29 cellular contexts compared by ENCODE assay signal in genomic region chr11:126718319-126718718, GRCh38.
DNase-seq lines count a peak whose midpoint lies in the region; ATAC-seq and TF ChIP-seq lines count a peak whose summit lies in the region.
"Had no signal": no experiment of that assay in that cellular context is flagged by ENCODE, and none has a peak within 500 bp of the region (broad histone marks: within the 10 kb centered on the region; RNA-seq: fewer than 3 reads in every experiment).

No MANE protein-coding gene starts in this region.

- no peak overlapping the region for H3K27ac ChIP-seq in SK-N-SH (ENCODE audit: low read depth in 2 of 2, low read length in 1 of 2)
- H3K27ac ChIP-seq: gastroesophageal sphincter, KMS-11, psoas muscle, SK-N-MC, stomach, upper lobe of left lung had no signal

- H3K79me2 ChIP-seq in SK-N-SH (ENCODE audit: insufficient read depth), result no peaks in the 10 kb centered on the region

- H3K4me1 ChIP-seq in SK-N-SH (ENCODE audit: control insufficient read depth in 1 of 2, insufficient read depth in 2 of 2, low read depth in 1 of 2, low read length in 1 of 2), result no peaks in the 10 kb centered on the region; a peak in 1 of 4 replicates
- H3K4me1 ChIP-seq: gastroesophageal sphincter, psoas muscle, stomach, upper lobe of left lung had no signal

- no peak overlapping the region for H3K4me3 ChIP-seq in SK-N-SH (ENCODE audit: low read depth in 2 of 2, low read length in 1 of 2)
- H3K4me3 ChIP-seq: gastroesophageal sphincter, psoas muscle, SK-N-MC, stomach, upper lobe of left lung had no signal

- 46% methylated on average over 4 of the region's 4 CpGs for WGBS in SK-N-SH (ENCODE audit: low lambda C conversion rate)

- no peaks in the 10 kb centered on the region for H3K4me1 Mint-ChIP-seq in activated CD4-positive, alpha-beta memory T cell treated with anti-CD3 and anti-CD28 coated beads for 36 hours (ENCODE audit: low read depth)

- peaks cover 7% of the 10 kb centered on the region for H3K27me3 Mint-ChIP-seq in activated CD4-positive, alpha-beta memory T cell treated with anti-CD3 and anti-CD28 coated beads for 36 hours

- no peaks in the 10 kb centered on the region for H3K9me2 ChIP-seq in SK-N-SH

- intact Hi-C loops in activated CD4-positive, alpha-beta memory T cell treated with anti-CD3 and anti-CD28 coated beads for 36 hours (cut with micrococcal nuclease), result no loop called here

- H3K27ac Mint-ChIP-seq in activated CD4-positive, alpha-beta memory T cell treated with anti-CD3 and anti-CD28 coated beads for 36 hours, result no peak overlapping the region
- H3K27ac Mint-ChIP-seq: mesothelial cell of epicardium, WTC11 had no signal

- H3K4me3 Mint-ChIP-seq in activated CD4-positive, alpha-beta memory T cell treated with anti-CD3 and anti-CD28 coated beads for 36 hours, result no peak overlapping the region
- H3K4me3 Mint-ChIP-seq: CD14-positive monocyte, mesothelial cell of epicardium, WTC11 had no signal

- H4K20me1 ChIP-seq in SK-N-SH (ENCODE audit: insufficient read depth), result no peaks in the 10 kb centered on the region

- H2AFZ ChIP-seq in SK-N-SH (ENCODE audit: low read depth), result no peak overlapping the region

- no peaks in the 10 kb centered on the region for H3K36me3 ChIP-seq in SK-N-SH (replicated peaks in 1 of 2; ENCODE audit: control insufficient read depth in 1 of 2, insufficient read depth in 2 of 2, low read length in 1 of 2)
- H3K36me3 ChIP-seq: gastroesophageal sphincter, stomach, upper lobe of left lung had no signal

- no peak for TF ChIP-seq RAD21 in SK-N-SH (IDR thresholded peaks at IDR 0.05; ENCODE audit: low read length)

- TF ChIP-seq EP300 in SK-N-SH (IDR thresholded peaks at IDR 0.05; ENCODE audit: borderline replicate concordance in 1 of 2, low read depth in 1 of 2, low read length in 1 of 2), result no peak

- POLR2A ChIA-PET in SK-N-SH (lab: Yijun Ruan, JAX), result no interaction called here
- POLR2A ChIA-PET in activated CD4-positive, alpha-beta memory T cell treated with anti-CD3 and anti-CD28 coated beads for 36 hours (lab: Charles Lee), result no interaction called here

- peaks cover 3% of the 10 kb centered on the region for H3F3A ChIP-seq in SK-N-SH (replicated peaks; ENCODE audit: insufficient read depth)

- no peak overlapping the region for H3K4me2 ChIP-seq in SK-N-SH
- H3K4me2 ChIP-seq: KMS-11 had no signal

- CTCF ChIA-PET in SK-N-SH (lab: Yijun Ruan, JAX), result interaction anchor here (0.7 to 11.9 kb wide), 8 partner anchors 12 to 356 kb away, joined by 3 to 233 read pairs (median 13); no protein-coding TSS in a partner anchor
- CTCF ChIA-PET in activated CD4-positive, alpha-beta memory T cell treated with anti-CD3 and anti-CD28 coated beads for 36 hours (lab: Charles Lee), result interaction anchor here (2.9 kb wide), 1 partner anchor 273 kb away, joined by 30 read pairs; no protein-coding TSS in a partner anchor

- TF ChIP-seq CTCF in SK-N-SH (IDR thresholded peaks at IDR 0.05), result no peak

- H3K9ac ChIP-seq in SK-N-SH, result no peak overlapping the region
- H3K9ac ChIP-seq: KMS-11 had no signal

- H3K9me3 ChIP-seq in SK-N-SH, result no peaks in the 10 kb centered on the region
- H3K9me3 ChIP-seq: gastroesophageal sphincter, psoas muscle, stomach, upper lobe of left lung had no signal

- no peaks in the 10 kb centered on the region for H3K36me3 Mint-ChIP-seq in activated CD4-positive, alpha-beta memory T cell treated with anti-CD3 and anti-CD28 coated beads for 36 hours
- H3K36me3 Mint-ChIP-seq: CD14-positive monocyte, mesothelial cell of epicardium, WTC11 had no signal

- H3K27me3 ChIP-seq in SK-N-SH (ENCODE audit: insufficient read depth), result no peaks in the 10 kb centered on the region
- H3K27me3 ChIP-seq: upper lobe of left lung had no signal

- ATAC-seq in HG02763 (IDR thresholded peaks at IDR 0.05; ENCODE audit: unreplicated experiment), result no peak
- ATAC-seq in GM21360 (IDR thresholded peaks at IDR 0.05; ENCODE audit: unreplicated experiment), result no peak
- no peak for ATAC-seq in GM21786 (IDR thresholded peaks at IDR 0.05; ENCODE audit: unreplicated experiment)
- ATAC-seq: gastroesophageal sphincter, left cardiac atrium, psoas muscle, WTC11 had no signal

- peak; percentile 10 for DNase-seq in NCI-H2196 (lab: John Stamatoyannopoulos, UW; ENCODE audit: unreplicated experiment)
- DNase-seq in NCI-H2196 treated with DMSO at 0.1 percent for 48 hours (lab: John Stamatoyannopoulos, UW; ENCODE audit: unreplicated experiment), result no peak
- DNase-seq in SK-N-SH, result no peak
- DNase-seq in kidney glomerular epithelial cell (lab: John Stamatoyannopoulos, UW), result peak; percentile 4
- no peak for DNase-seq in activated CD4-positive, alpha-beta memory T cell treated with anti-CD3 and anti-CD28 coated beads for 36 hours
- DNase-seq: 8988T; activated CD4-positive, alpha-beta T cell treated with anti-CD3 and anti-CD28 coated beads, Interleukin-2, amount 50 U/mL, for 4 hours; activated naive CD4-positive, alpha-beta T cell; activated T-cell treated with anti-CD3 and anti-CD28 coated beads for 4 hours; central memory CD4-positive, alpha-beta T cell; left cardiac atrium; NCI-H1048; NCI-H1930; NCI-H446 treated with DMSO at 0.1 percent for 48 hours; NK-92 treated with Interleukin-12 subunit alpha and Interleukin-12 subunit beta, amount 100 ng/mL, for 24 hours; psoas muscle; small intestine; stimulated activated CD4-positive, alpha-beta T cell treated with anti-CD3 and anti-CD28 coated beads, Interleukin-4, amount 100 ng/mL, for 1 hour; stomach; upper lobe of left lung had no signal

- no peaks in the 10 kb centered on the region for H3K9me3 Mint-ChIP-seq in activated CD4-positive, alpha-beta memory T cell treated with anti-CD3 and anti-CD28 coated beads for 36 hours
- H3K9me3 Mint-ChIP-seq: WTC11 had no signal

TF ChIP-seq in SK-N-SH, 30 proteins besides CTCF, POLR2A, EP300 and RAD21:
- TF ChIP-seq MAX (IDR thresholded peaks at IDR 0.05; ENCODE audit: low read depth) (no peak), FOSL2 (IDR thresholded peaks at IDR 0.05; ENCODE audit: borderline replicate concordance, low read depth) (peak; percentile 57; the same call in 1 of the 2 replicates), EZH2phosphoT487 (IDR thresholded peaks at IDR 0.05; ENCODE audit: borderline replicate concordance, low read depth) (no peak), REST (IDR thresholded peaks at IDR 0.05; ENCODE audit: low read depth, low read length) (no peak), JUND (IDR thresholded peaks at IDR 0.05) (no peak), CHD2 (IDR thresholded peaks at IDR 0.05; ENCODE audit: low read length, partially characterized antibody) (no peak)
- TF ChIP-seq, protein P1, sequence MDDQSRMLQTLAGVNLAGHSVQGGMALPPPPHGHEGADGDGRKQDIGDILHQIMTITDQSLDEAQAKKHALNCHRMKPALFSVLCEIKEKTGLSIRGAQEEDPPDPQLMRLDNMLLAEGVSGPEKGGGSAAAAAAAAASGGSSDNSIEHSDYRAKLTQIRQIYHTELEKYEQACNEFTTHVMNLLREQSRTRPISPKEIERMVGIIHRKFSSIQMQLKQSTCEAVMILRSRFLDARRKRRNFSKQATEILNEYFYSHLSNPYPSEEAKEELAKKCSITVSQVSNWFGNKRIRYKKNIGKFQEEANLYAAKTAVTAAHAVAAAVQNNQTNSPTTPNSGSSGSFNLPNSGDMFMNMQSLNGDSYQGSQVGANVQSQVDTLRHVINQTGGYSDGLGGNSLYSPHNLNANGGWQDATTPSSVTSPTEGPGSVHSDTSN (IDR thresholded peaks at IDR 0.05), result peak; percentile 23; the same call in 1 of the 2 replicates
- TF ChIP-seq, protein P2, sequence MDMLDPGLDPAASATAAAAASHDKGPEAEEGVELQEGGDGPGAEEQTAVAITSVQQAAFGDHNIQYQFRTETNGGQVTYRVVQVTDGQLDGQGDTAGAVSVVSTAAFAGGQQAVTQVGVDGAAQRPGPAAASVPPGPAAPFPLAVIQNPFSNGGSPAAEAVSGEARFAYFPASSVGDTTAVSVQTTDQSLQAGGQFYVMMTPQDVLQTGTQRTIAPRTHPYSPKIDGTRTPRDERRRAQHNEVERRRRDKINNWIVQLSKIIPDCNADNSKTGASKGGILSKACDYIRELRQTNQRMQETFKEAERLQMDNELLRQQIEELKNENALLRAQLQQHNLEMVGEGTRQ (IDR thresholded peaks at IDR 0.05; ENCODE audit: borderline replicate concordance, low read depth, low read length), result no peak
TF ChIP-seq in SK-N-SH: peak in this region for 2.

Comparison
In these comparisons a context has a peak if more than half of its experiments do, and no peak if none do; other contexts are left out.
1. DNase-seq: peak in NCI-H2196 (single experiment) and kidney glomerular epithelial cell (single experiment); none in NCI-H2196 treated with DMSO at 0.1 percent for 48 hours (single experiment), SK-N-SH (single experiment) and activated CD4-positive, alpha-beta memory T cell treated with anti-CD3 and anti-CD28 coated beads for 36 hours (single experiment).